Comparison of ENCODE assay signal across 30 cellular contexts in genomic region chr11:130076774-130077481, GRCh38. TPM values are rescaled to one million over a fixed set of nuclear protein-coding genes. Genes with fewer than 3 reads are reported as not detected.
A peak's percentile ranks its signal among the peaks of the same experiment; 100 is the strongest.
DNase-seq lines count a peak whose midpoint lies in the region; TF ChIP-seq lines count a peak whose summit lies in the region.
"Had no signal": no experiment of that assay in that cellular context is flagged by ENCODE, and none has a peak within 500 bp of the region (broad histone marks: within the 10 kb centered on the region; RNA-seq: fewer than 3 reads in every experiment).

No MANE protein-coding gene starts in this region.

- H3K23me2 ChIP-seq in H9 (ENCODE audit: insufficient read length, low read depth, low read length, poor library complexity, severe bottlenecking), result no peaks in the 10 kb centered on the region

- H3T11ph ChIP-seq in H9 (ENCODE audit: low read length), result no peak overlapping the region

- H2BK5ac ChIP-seq in H9 (ENCODE audit: insufficient read length, low read length), result no peak overlapping the region
- no peak overlapping the region for H2BK5ac ChIP-seq in trophoblast cell (ENCODE audit: low read depth, low read length, poor library complexity)

- H3K4ac ChIP-seq in H9 (ENCODE audit: low read depth, low read length), result no peak overlapping the region
- H3K4ac ChIP-seq in trophoblast cell (ENCODE audit: low read depth, low read length), result peak overlapping the region; percentile 33

- BruUV-seq in PC-9 (replicated peaks; lab: Mats Ljungman, UMichigan), result no TSS peak

- H3K27me3 ChIP-seq in H9 (ENCODE audit: insufficient read depth, low read length) (no peaks in the 10 kb centered on the region), PC-9 (ENCODE audit: insufficient read depth, low read depth) (no peaks in the 10 kb centered on the region), trophoblast cell (ENCODE audit: insufficient read depth, low read length) (no peaks in the 10 kb centered on the region)
- H3K27me3 ChIP-seq: sigmoid colon, tibial artery had no signal

- TF ChIP-seq POLR2A in erythroblast (IDR thresholded peaks at IDR 0.05; ENCODE audit: low read length), result no peak

- POLR2A ChIA-PET in PC-9 (lab: Charles Lee; ENCODE audit: unreplicated experiment), result interaction anchor here (0.5 kb wide), 1 partner anchor 74 kb away, joined by 18 read pairs; the partner anchor contains the start of gene PRDM10

- no peak overlapping the region for H3K4me2 ChIP-seq in H9 (ENCODE audit: insufficient read depth, insufficient read length, low read length)
- 0 out of 2 replicates have a peak overlapping the region, but pooled peaks have one; percentile 0 for H3K4me2 ChIP-seq in PC-9
- no peak overlapping the region for H3K4me2 ChIP-seq in trophoblast cell (ENCODE audit: low read length)

- H3K36me3 ChIP-seq in PC-9 (ENCODE audit: low read depth) (no peaks in the 10 kb centered on the region; the same call in 1 of the 2 replicates), trophoblast cell (ENCODE audit: control insufficient read depth in 1 of 2, insufficient read depth in 2 of 2, low read length in 2 of 2) (no peaks in the 10 kb centered on the region)
- H3K36me3 ChIP-seq: left ventricle myocardium inferior, sigmoid colon, tibial artery had no signal

- H2BK20ac ChIP-seq in H9 (ENCODE audit: low read depth, low read length, poor library complexity, severe bottlenecking), result no peak overlapping the region

- no peak overlapping the region for H4K8ac ChIP-seq in H9 (replicated peaks; ENCODE audit: insufficient read length, low read depth, low read length)
- H4K8ac ChIP-seq in trophoblast cell (ENCODE audit: low read depth, low read length), result no peak overlapping the region

- peaks cover 1 to 7% (median 5%) of the 10 kb centered on the region in 3 experiments; a peak in 5 of 7 replicates for H3K36me3 Mint-ChIP-seq in H9 (ENCODE audit: insufficient read depth in 1 of 3, low read depth in 3 of 3)
- H3K36me3 Mint-ChIP-seq: activated naive CD8-positive, alpha-beta T cell treated with anti-CD3 and anti-CD28 coated beads, Interleukin-2, amount 10 ng/mL, durations not matched to agents 7 days and 5 days had no signal

- peaks cover 19 to 21% of the 10 kb centered on the region in 2 experiments for H3K4me1 Mint-ChIP-seq in H9
- H3K4me1 Mint-ChIP-seq: activated naive CD8-positive, alpha-beta T cell treated with anti-CD3 and anti-CD28 coated beads, Interleukin-2, amount 10 ng/mL, durations not matched to agents 7 days and 5 days; stimulated activated naive CD8-positive, alpha-beta T cell treated with anti-CD3 and anti-CD28 coated beads, Interleukin-15, amount 100 ng/mL, for 72 hours had no signal

- no CpG with 5 or more reads among the region's 4 CpGs for whole genome bisulfite sequencing in H9 (ENCODE audit: extremely low coverage, insufficient read length, low lambda C conversion rate)
- WGBS in trophoblast cell (ENCODE audit: extremely low coverage, insufficient coverage, insufficient read length), result no CpG with 5 or more reads among the region's 4 CpGs

- H3K56ac ChIP-seq in H9 (ENCODE audit: insufficient read length, low read depth, low read length), result no peak overlapping the region

- no peaks in the 10 kb centered on the region; the same call in 1 of the 2 replicates for H3K27me3 Mint-ChIP-seq in H9 (ENCODE audit: low read depth)
- H3K27me3 Mint-ChIP-seq: CD4-positive, alpha-beta T cell had no signal

- H3K27ac ChIP-seq in H9 (ENCODE audit: insufficient read length, low read depth, low read length), result no peak overlapping the region
- H3K27ac ChIP-seq in PC-9, result 0 out of 2 replicates have a peak overlapping the region, but pooled peaks have one; percentile 2
- H3K27ac ChIP-seq in trophoblast cell (ENCODE audit: low read depth, low read length), result no peak overlapping the region
- H3K27ac ChIP-seq: epithelial cell of prostate, GM23248, left ventricle myocardium inferior, RWPE1, sigmoid colon, tibial artery had no signal

- H3K23ac ChIP-seq in H9 (ENCODE audit: insufficient read length, low read depth, low read length) (no peak overlapping the region), trophoblast cell (ENCODE audit: low read length) (no peak overlapping the region)

- H3K79me1 ChIP-seq in H9 (ENCODE audit: insufficient read depth, low read depth, low read length, poor library complexity, severe bottlenecking) (peaks cover 15% of the 10 kb centered on the region), trophoblast cell (ENCODE audit: low read length) (no peaks in the 10 kb centered on the region)

- no peak overlapping the region for H3K14ac ChIP-seq in H9 (ENCODE audit: insufficient read depth, low read length)
- H3K14ac ChIP-seq in trophoblast cell (ENCODE audit: low read length), result no peak overlapping the region

- H4K91ac ChIP-seq in H9 (ENCODE audit: insufficient read length, low read depth, low read length), result no peak overlapping the region
- H4K91ac ChIP-seq in trophoblast cell (ENCODE audit: low read depth, low read length), result no peak overlapping the region

- H3K18ac ChIP-seq in H9 (ENCODE audit: insufficient read length, low read depth, low read length), result no peak overlapping the region
- H3K18ac ChIP-seq in trophoblast cell (ENCODE audit: low read length), result no peak overlapping the region

- intact Hi-C loops in PC-9 (cut with micrococcal nuclease; ENCODE audit: unreplicated experiment), result no loop called here

- H2BK120ac ChIP-seq in H9 (ENCODE audit: low read depth, low read length, poor library complexity, severe bottlenecking), result no peak overlapping the region
- no peak overlapping the region for H2BK120ac ChIP-seq in trophoblast cell (ENCODE audit: insufficient read depth, low read length, poor library complexity)

- CTCF ChIA-PET in PC-9 (lab: Charles Lee), result no interaction called here

- no peak overlapping the region for H3K4me3 Mint-ChIP-seq in H9
- H3K4me3 Mint-ChIP-seq: activated CD4-positive, alpha-beta memory T cell treated with anti-CD3 and anti-CD28 coated beads for 36 hours; activated naive CD8-positive, alpha-beta T cell treated with anti-CD3 and anti-CD28 coated beads, Interleukin-2, amount 10 ng/mL, durations not matched to agents 7 days and 5 days; CD4-positive, alpha-beta T cell; nephron; stimulated activated naive CD8-positive, alpha-beta T cell treated with anti-CD3 and anti-CD28 coated beads, Interleukin-15, amount 100 ng/mL, for 72 hours had no signal

- no peak overlapping the region for H3K9ac ChIP-seq in H9 (ENCODE audit: extremely low read depth, insufficient read length, low read length)
- no peak overlapping the region for H3K9ac ChIP-seq in trophoblast cell (ENCODE audit: low read length)
- H3K9ac ChIP-seq: GM23248 had no signal

- no peaks in the 10 kb centered on the region for H3K9me3 Mint-ChIP-seq in H9
- H3K9me3 Mint-ChIP-seq: activated CD4-positive, alpha-beta memory T cell treated with anti-CD3 and anti-CD28 coated beads for 36 hours; activated naive CD8-positive, alpha-beta T cell treated with anti-CD3 and anti-CD28 coated beads, Interleukin-2, amount 10 ng/mL, durations not matched to agents 7 days and 5 days; activated T-helper 2 cell treated with anti-CD3 and anti-CD28 coated beads, Interferon-gamma antibody, Interleukin-2, Interleukin-4, amounts not matched to agents 10 μg/mL and 5 μg/mL and 100 μg/mL, durations not matched to agents 14 hours and 24 hours and 36 hours; CD4-positive, alpha-beta T cell; nephron; stimulated activated naive CD8-positive, alpha-beta T cell treated with anti-CD3 and anti-CD28 coated beads, Interleukin-15, amount 100 ng/mL, for 72 hours had no signal

- H3K79me2 ChIP-seq in H9 (ENCODE audit: insufficient read depth, low read length) (peaks cover 36% of the 10 kb centered on the region; the same call in 1 of the 2 replicates), PC-9 (ENCODE audit: low read depth) (peaks cover 100% of the 10 kb centered on the region), trophoblast cell (ENCODE audit: control insufficient read depth, insufficient read depth, low read length, poor library complexity) (no peaks in the 10 kb centered on the region)

- H2BK12ac ChIP-seq in H9 (ENCODE audit: insufficient read length, low read depth, low read length) (no peak overlapping the region), trophoblast cell (ENCODE audit: low read length) (no peak overlapping the region)

- no peak overlapping the region for H2AK5ac ChIP-seq in H9 (ENCODE audit: insufficient read length, low read length)
- no peak overlapping the region for H2AK5ac ChIP-seq in trophoblast cell (ENCODE audit: low read length)

- H4K20me1 ChIP-seq in H9 (ENCODE audit: control insufficient read depth, insufficient read depth, insufficient read length), result no peaks in the 10 kb centered on the region
- H4K20me1 ChIP-seq in PC-9 (ENCODE audit: insufficient read depth), result peaks cover 35% of the 10 kb centered on the region

- H3K4me1 ChIP-seq in H9 (ENCODE audit: insufficient read depth, low read length), result peaks cover 4% of the 10 kb centered on the region; the same call in 1 of the 2 replicates
- H3K4me1 ChIP-seq in PC-9 (replicated peaks; ENCODE audit: insufficient read depth), result peaks cover 29% of the 10 kb centered on the region
- peaks cover 5 to 8% of the 10 kb centered on the region in 2 experiments for H3K4me1 ChIP-seq in trophoblast cell (ENCODE audit: control insufficient read depth in 1 of 2, insufficient read depth in 2 of 2, low read length in 2 of 2)

- TF ChIP-seq CTCF in H9 (conservative IDR thresholded peaks at IDR 0.05), result no peak
- no peak for TF ChIP-seq CTCF in PC-9 (conservative IDR thresholded peaks at IDR 0.05)

- H3K27ac Mint-ChIP-seq in H9, result peak overlapping the region in 2 of 3 experiments; percentile 8 to 37; a peak in 5 of 7 replicates
- H3K27ac Mint-ChIP-seq: activated CD4-positive, alpha-beta memory T cell treated with anti-CD3 and anti-CD28 coated beads for 36 hours; activated naive CD8-positive, alpha-beta T cell treated with anti-CD3 and anti-CD28 coated beads, Interleukin-2, amount 10 ng/mL, durations not matched to agents 7 days and 5 days; activated T-helper 2 cell treated with anti-CD3 and anti-CD28 coated beads, Interferon-gamma antibody, Interleukin-2, Interleukin-4, amounts not matched to agents 10 μg/mL and 5 μg/mL and 100 μg/mL, durations not matched to agents 14 hours and 24 hours and 36 hours; CD4-positive, alpha-beta T cell; nephron; stimulated activated naive CD8-positive, alpha-beta T cell treated with anti-CD3 and anti-CD28 coated beads, Interleukin-15, amount 100 ng/mL, for 72 hours had no signal

- no peak overlapping the region for H4K12ac ChIP-seq in trophoblast cell (ENCODE audit: low read depth, low read length)

- no peak overlapping the region for H2BK15ac ChIP-seq in H9 (ENCODE audit: low read depth, low read length)

- no peaks in the 10 kb centered on the region for H3K9me3 ChIP-seq in H9 (ENCODE audit: control insufficient read depth, low read depth, low read length)
- no peaks in the 10 kb centered on the region for H3K9me3 ChIP-seq in PC-9 (ENCODE audit: insufficient read depth, low read depth)
- H3K9me3 ChIP-seq in trophoblast cell (ENCODE audit: insufficient read depth, low read depth, low read length), result no peaks in the 10 kb centered on the region
- H3K9me3 ChIP-seq: left ventricle myocardium inferior, sigmoid colon, tibial artery had no signal

- no peak overlapping the region for H4K5ac ChIP-seq in H9 (ENCODE audit: insufficient read length, low read depth, low read length)

- DNase-seq in H9 (no peak), PC-9 (no peak), erythroblast (lab: John Stamatoyannopoulos, UW) (peak; percentile 68), trophoblast cell (peak; percentile 10 to 78), NCI-H2196 (lab: John Stamatoyannopoulos, UW; ENCODE audit: unreplicated experiment) (no peak), NCI-H1436 (lab: John Stamatoyannopoulos, UW) (no peak), NCI-H1694 treated with DMSO at 0.1 percent for 48 hours (lab: John Stamatoyannopoulos, UW) (no peak)
- DNase-seq: activated CD4-positive, alpha-beta memory T cell treated with anti-CD3 and anti-CD28 coated beads for 36 hours; activated CD4-positive, CD25-positive, alpha-beta regulatory T cell; activated CD8-positive, alpha-beta memory T cell treated with anti-CD3 and anti-CD28 coated beads, Interleukin-2, amount 50 U/mL, for 48 hours; activated naive CD8-positive, alpha-beta T cell treated with anti-CD3 and anti-CD28 coated beads, Interleukin-2, amount 10 ng/mL, durations not matched to agents 7 days and 5 days; CD4-positive, alpha-beta T cell; cerebellar nuclear complex; DMS53; GDM1; GM23248; head of caudate nucleus; left ventricle myocardium inferior; NCI-H146; NCI-H2171 treated with DMSO at 0.1 percent for 48 hours; NCI-H526; posterior cingulate gyrus; sigmoid colon; stimulated activated naive CD8-positive, alpha-beta T cell treated with anti-CD3 and anti-CD28 coated beads, Interleukin-15, amount 100 ng/mL, for 72 hours; T-helper 9 cell; tibial artery had no signal

- H2AFZ ChIP-seq in H9 (ENCODE audit: low read length) (no peak overlapping the region), PC-9 (no peak overlapping the region), trophoblast cell (ENCODE audit: insufficient read depth, low read length, poor library complexity) (no peak overlapping the region)
- H2AFZ ChIP-seq: GM23248 had no signal

- H3F3A ChIP-seq in PC-9 (ENCODE audit: insufficient read depth, low read depth), result peaks cover 13% of the 10 kb centered on the region

- no peaks in the 10 kb centered on the region for H3K9me2 ChIP-seq in PC-9 (ENCODE audit: insufficient read depth)

- H3K4me3 ChIP-seq in PC-9 (no peak overlapping the region), trophoblast cell (ENCODE audit: low read depth, low read length) (no peak overlapping the region)
- H3K4me3 ChIP-seq: GM23248, left ventricle myocardium inferior, sigmoid colon, tibial artery had no signal

RNA-seq across cellular contexts. Expression of gene APLP2, which starts 7.2 kb away (rescaled TPM):
- total RNA-seq in H9 (2021), result 323 and 328 TPM in 2 replicates
- total RNA-seq in PC-9 (2021), result 306 and 350 TPM in 2 replicates
- polyA plus RNA-seq in trophoblast cell (2013), result 357 and 374 TPM in 2 replicates

Comparison
In these comparisons a context has a peak if more than half of its experiments do, and no peak if none do; other contexts are left out.
1. DNase-seq: peak in erythroblast (2 of 2) and trophoblast cell (2 of 2); none in H9 (single experiment), PC-9 (0 of 2), NCI-H2196 (single experiment), NCI-H1436 (single experiment) and NCI-H1694 treated with DMSO at 0.1 percent for 48 hours (single experiment).